In the genomic region with DNA sequence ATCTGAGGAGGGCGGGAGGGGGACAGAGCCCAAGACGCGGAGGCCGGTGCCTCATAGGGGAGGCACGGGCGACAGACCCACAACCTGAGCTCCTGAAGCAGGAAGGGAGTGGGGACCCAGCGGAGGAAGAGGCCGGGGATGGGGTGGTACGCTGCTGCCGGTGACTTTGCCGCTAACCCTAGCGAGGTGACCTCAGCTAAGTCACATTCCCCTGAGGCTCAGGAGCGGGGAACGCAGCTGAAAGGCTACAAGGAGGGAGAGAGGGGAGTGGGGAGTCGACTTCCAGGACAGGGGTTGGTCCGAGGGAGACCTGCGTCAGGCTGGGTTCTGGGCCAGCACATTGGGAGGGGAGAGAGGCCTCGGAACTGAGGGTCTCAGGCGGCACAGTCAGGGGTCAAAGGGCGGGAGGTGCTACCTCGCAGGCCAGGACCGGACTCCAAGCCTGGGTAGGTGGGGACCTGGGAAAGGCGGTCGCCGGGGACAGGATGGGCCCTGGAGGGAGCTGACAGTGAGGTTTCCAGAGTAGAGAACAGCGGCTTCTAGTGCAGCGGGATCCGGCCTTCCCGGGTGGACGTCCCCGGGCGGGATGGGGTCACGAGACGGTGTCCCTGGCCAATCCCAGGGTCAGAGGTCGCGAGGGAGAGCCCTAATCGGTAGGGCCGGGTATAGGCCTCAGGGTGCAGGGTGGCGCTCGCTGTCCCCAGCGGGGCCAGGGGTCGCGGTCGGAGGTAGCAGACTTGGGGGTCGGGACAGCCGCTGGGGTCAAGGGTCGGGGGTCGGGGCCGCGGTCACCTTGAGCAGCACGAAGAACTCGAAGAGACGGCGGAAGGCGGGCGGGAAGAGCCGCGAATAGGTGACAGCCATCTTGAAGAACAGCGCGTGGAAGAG, we compare ENCODE assay signal across 6 cellular contexts. TPM values are rescaled to one million over a fixed set of nuclear protein-coding genes. Genes with fewer than 3 reads are reported as not detected.
DNase-seq lines count a peak whose midpoint lies in the region; ATAC-seq and TF ChIP-seq lines count a peak whose summit lies in the region.

No MANE protein-coding gene starts in this region.

- H3K79me2 ChIP-seq in H9 (ENCODE audit: insufficient read depth, low read length), result peaks cover 43% of the 10 kb centered on the region; the same call in 1 of the 2 replicates

- no peak overlapping the region for H2BK120ac ChIP-seq in H9 (ENCODE audit: low read depth, low read length, poor library complexity, severe bottlenecking)

- H2AFZ ChIP-seq in H9 (ENCODE audit: low read length), result no peak overlapping the region

- H3K18ac ChIP-seq in H9 (ENCODE audit: insufficient read length, low read depth, low read length), result peak overlapping the region; percentile 80

- H3K79me1 ChIP-seq in H9 (ENCODE audit: insufficient read depth, low read depth, low read length, poor library complexity, severe bottlenecking), result peaks cover 6% of the 10 kb centered on the region

- no peak overlapping the region for H3K27ac ChIP-seq in H9 (ENCODE audit: insufficient read length, low read depth, low read length)

- H3K4me1 ChIP-seq in H9 (ENCODE audit: insufficient read depth, low read length) (no peaks in the 10 kb centered on the region; the same call in 1 of the 2 replicates), mononuclear cell (ENCODE audit: insufficient read depth, low read length) (peaks cover 54% of the 10 kb centered on the region)

- peak overlapping the region; percentile 64 for H3K4me2 ChIP-seq in H9 (ENCODE audit: insufficient read depth, insufficient read length, low read length)

- H4K5ac ChIP-seq in H9 (ENCODE audit: insufficient read length, low read depth, low read length), result no peak overlapping the region

- H3K27me3 ChIP-seq in H9 (ENCODE audit: insufficient read depth, low read length), result no peaks in the 10 kb centered on the region
- H3K27me3 ChIP-seq in mononuclear cell (ENCODE audit: insufficient read depth, low read length), result no peaks in the 10 kb centered on the region

- H3K4me3 Mint-ChIP-seq in H9, result peak overlapping the region; percentile 89 to 91
- H3K4me3 Mint-ChIP-seq in activated naive CD8-positive, alpha-beta T cell, result peak overlapping the region; percentile 93

- H2BK5ac ChIP-seq in H9 (ENCODE audit: insufficient read length, low read length), result no peak overlapping the region

- H3K9ac ChIP-seq in H9 (ENCODE audit: extremely low read depth, insufficient read length, low read length), result peak overlapping the region; percentile 67

- no peak overlapping the region for H2BK20ac ChIP-seq in H9 (ENCODE audit: low read depth, low read length, poor library complexity, severe bottlenecking)

- H3K27ac Mint-ChIP-seq in H9, result peak overlapping the region; percentile 55 to 94 (median 72); a peak in 4 of 7 replicates
- H3K27ac Mint-ChIP-seq in activated naive CD8-positive, alpha-beta T cell, result peak overlapping the region; percentile 89

- ATAC-seq in GM19463 (IDR thresholded peaks at IDR 0.05; ENCODE audit: unreplicated experiment), result no peak

- H3K23ac ChIP-seq in H9 (ENCODE audit: insufficient read length, low read depth, low read length), result no peak overlapping the region

- no peak overlapping the region for H3K56ac ChIP-seq in H9 (ENCODE audit: insufficient read length, low read depth, low read length)

- no peak overlapping the region for H2AK5ac ChIP-seq in H9 (ENCODE audit: insufficient read length, low read length)

- no peak overlapping the region for H3T11ph ChIP-seq in H9 (ENCODE audit: low read length)

- no peak overlapping the region for H2BK15ac ChIP-seq in H9 (ENCODE audit: low read depth, low read length)

- peaks cover 0 to 7% (median 0%) of the 10 kb centered on the region in 3 experiments; a peak in 3 of 7 replicates for H3K36me3 Mint-ChIP-seq in H9 (ENCODE audit: insufficient read depth in 1 of 3, low read depth in 3 of 3)
- no peaks in the 10 kb centered on the region for H3K36me3 Mint-ChIP-seq in activated naive CD8-positive, alpha-beta T cell

- POLR2A ChIA-PET in HEK293T (lab: Yijun Ruan, JAX), result interaction anchor here (1.2 to 4.3 kb wide), 2 partner anchors 13 to 249 kb away, joined by 3 to 16 read pairs; a partner anchor contains a TSS

- peaks cover 19 to 37% of the 10 kb centered on the region in 2 experiments for H3K4me1 Mint-ChIP-seq in H9
- H3K4me1 Mint-ChIP-seq in activated naive CD8-positive, alpha-beta T cell (ENCODE audit: low read depth), result peaks cover 36% of the 10 kb centered on the region

- H3K23me2 ChIP-seq in H9 (ENCODE audit: insufficient read length, low read depth, low read length, poor library complexity, severe bottlenecking), result peaks cover 10% of the 10 kb centered on the region

- no peak overlapping the region for H2BK12ac ChIP-seq in H9 (ENCODE audit: insufficient read length, low read depth, low read length)

- no peak overlapping the region for H4K8ac ChIP-seq in H9 (replicated peaks; ENCODE audit: insufficient read length, low read depth, low read length)

- no peak for DNase-seq in H9
- no peak for DNase-seq in HEK293T (ENCODE audit: extremely low spot score)
- no peak for DNase-seq in inferior parietal cortex (ENCODE audit: extremely low spot score)

- H3K9me3 ChIP-seq in H9 (ENCODE audit: control insufficient read depth, low read depth, low read length) (no peaks in the 10 kb centered on the region), mononuclear cell (ENCODE audit: low read depth, low read length) (no peaks in the 10 kb centered on the region)

- no peaks in the 10 kb centered on the region; the same call in 1 of the 2 replicates for H3K27me3 Mint-ChIP-seq in H9 (ENCODE audit: low read depth)
- no peaks in the 10 kb centered on the region for H3K27me3 Mint-ChIP-seq in activated naive CD8-positive, alpha-beta T cell

- H3K9me3 Mint-ChIP-seq in H9, result no peaks in the 10 kb centered on the region; a peak in 1 of 5 replicates
- H3K9me3 Mint-ChIP-seq in activated naive CD8-positive, alpha-beta T cell (ENCODE audit: low read depth), result no peaks in the 10 kb centered on the region

- H4K20me1 ChIP-seq in H9 (ENCODE audit: control insufficient read depth, insufficient read depth, insufficient read length), result no peaks in the 10 kb centered on the region

- CTCF ChIA-PET in HEK293T (lab: Yijun Ruan, JAX), result no interaction called here

- TF ChIP-seq CTCF in H9 (conservative IDR thresholded peaks at IDR 0.05), result no peak

- peak overlapping the region; percentile 88 for H3K14ac ChIP-seq in H9 (ENCODE audit: insufficient read depth, low read length)

- no peak overlapping the region for H3K4ac ChIP-seq in H9 (ENCODE audit: low read depth, low read length)

- peak overlapping the region; percentile 82 for H3K4me3 ChIP-seq in mononuclear cell (ENCODE audit: low read length)

- WGBS in H9 (ENCODE audit: extremely low coverage, insufficient read length, low lambda C conversion rate), result no CpG with 5 or more reads among the region's 60 CpGs

- H4K91ac ChIP-seq in H9 (ENCODE audit: insufficient read length, low read depth, low read length), result no peak overlapping the region

TF ChIP-seq in HEK293T, 16 proteins besides CTCF, POLR2A, EP300 and RAD21:
- TF ChIP-seq FOXA1 (IDR thresholded peaks at IDR 0.05) (no peak), TARDBP (IDR thresholded peaks at IDR 0.05) (no peak), NFRKB (IDR thresholded peaks at IDR 0.05) (no peak), ZNF384 (IDR thresholded peaks at IDR 0.05) (no peak), BHLHE40 (IDR thresholded peaks at IDR 0.05; ENCODE audit: borderline replicate concordance) (no peak), LEF1 (IDR thresholded peaks at IDR 0.05; ENCODE audit: borderline replicate concordance) (no peak), HDGF (IDR thresholded peaks at IDR 0.05; ENCODE audit: borderline replicate concordance) (no peak), L3MBTL2 (conservative IDR thresholded peaks at IDR 0.05) (no peak), SUZ12 (IDR thresholded peaks at IDR 0.05) (no peak), SP1 (IDR thresholded peaks at IDR 0.05) (no peak), ARNT (IDR thresholded peaks at IDR 0.05) (no peak), FOXK2 (IDR thresholded peaks at IDR 0.05) (no peak), CTBP1 (IDR thresholded peaks at IDR 0.05; ENCODE audit: borderline replicate concordance) (no peak), ELF4 (IDR thresholded peaks at IDR 0.05) (no peak), FOXM1 (IDR thresholded peaks at IDR 0.05; ENCODE audit: borderline replicate concordance) (no peak)
- TF ChIP-seq, protein P1, sequence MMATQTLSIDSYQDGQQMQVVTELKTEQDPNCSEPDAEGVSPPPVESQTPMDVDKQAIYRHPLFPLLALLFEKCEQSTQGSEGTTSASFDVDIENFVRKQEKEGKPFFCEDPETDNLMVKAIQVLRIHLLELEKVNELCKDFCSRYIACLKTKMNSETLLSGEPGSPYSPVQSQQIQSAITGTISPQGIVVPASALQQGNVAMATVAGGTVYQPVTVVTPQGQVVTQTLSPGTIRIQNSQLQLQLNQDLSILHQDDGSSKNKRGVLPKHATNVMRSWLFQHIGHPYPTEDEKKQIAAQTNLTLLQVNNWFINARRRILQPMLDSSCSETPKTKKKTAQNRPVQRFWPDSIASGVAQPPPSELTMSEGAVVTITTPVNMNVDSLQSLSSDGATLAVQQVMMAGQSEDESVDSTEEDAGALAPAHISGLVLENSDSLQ (IDR thresholded peaks at IDR 0.05), result no peak

RNA-seq across cellular contexts. Expression of a gene that starts 0.7 kb away (rescaled TPM):
- 169 and 171 TPM in 2 replicates for total RNA-seq in H9 (2021)
- total RNA-seq in mononuclear cell, result 83.0 TPM

RNA-seq across cellular contexts. Expression of a gene that starts 1.1 kb away (rescaled TPM):
- total RNA-seq in H9 (2021) (not detected in 2 replicates), mononuclear cell (not detected)

RNA-seq across cellular contexts. Expression of a gene that starts 6.2 kb away (rescaled TPM):
- 524 and 529 TPM in 2 replicates for total RNA-seq in H9 (2021)
- 152 TPM for total RNA-seq in mononuclear cell

RNA-seq across cellular contexts. Expression of a gene that starts 19.7 kb away (rescaled TPM):
- total RNA-seq in H9 (2021) (28.3 and 34.6 TPM in 2 replicates), mononuclear cell (28.2 TPM)

RNA-seq across cellular contexts. Expression of a gene that starts 20.0 kb away (rescaled TPM):
- 1.0 and 1.4 TPM in 2 replicates for total RNA-seq in H9 (2021)
- total RNA-seq in mononuclear cell, result 0.21 TPM
